ENCODE assay signal across 12 cellular contexts in the genomic region with DNA sequence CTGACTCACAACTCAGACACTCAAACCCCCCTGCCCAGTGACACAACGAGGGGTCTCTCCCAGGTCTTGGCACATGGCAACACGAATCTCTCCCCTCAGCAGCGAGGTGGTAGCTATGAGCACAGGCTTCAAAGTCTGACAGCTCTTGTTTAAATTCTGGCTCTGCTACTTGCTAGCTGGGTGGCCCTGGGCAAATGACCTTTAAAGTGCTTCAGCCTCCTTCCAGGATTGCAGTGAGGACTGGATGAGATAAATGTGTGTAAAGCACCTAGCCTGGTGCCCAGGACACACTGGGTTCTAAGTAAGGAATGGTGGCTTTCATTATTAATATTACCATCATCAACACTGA. TPM values are rescaled to one million over a fixed set of nuclear protein-coding genes. Genes with fewer than 3 reads are reported as not detected.
DNase-seq lines count a peak whose midpoint lies in the region; ATAC-seq and TF ChIP-seq lines count a peak whose summit lies in the region.
"Had no signal": no experiment of that assay in that cellular context is flagged by ENCODE, and none has a peak within 500 bp of the region (broad histone marks: within the 10 kb centered on the region; RNA-seq: fewer than 3 reads in every experiment).

No MANE protein-coding gene starts in this region.

- peaks cover 21 to 66% (median 31%) of the 10 kb centered on the region in 4 donors for H3K36me3 ChIP-seq in upper lobe of left lung

- peaks cover 9% of the 10 kb centered on the region for H3K4me1 Mint-ChIP-seq in activated naive CD8-positive, alpha-beta T cell treated with anti-CD3 and anti-CD28 coated beads for 36 hours
- peaks cover 10% of the 10 kb centered on the region for H3K4me1 Mint-ChIP-seq in activated naive CD8-positive, alpha-beta T cell treated with anti-CD3 and anti-CD28 coated beads, Interleukin-2, amount 50 U/mL, for 24 hours
- H3K4me1 Mint-ChIP-seq in dendritic cell treated with granulocyte-macrophage colony-stimulating factor and Interleukin-4, amounts not matched to agents 40 ng/mL and 50 ng/mL, for 4 days (ENCODE audit: low read depth) = peaks cover 85% of the 10 kb centered on the region
- H3K4me1 Mint-ChIP-seq in neural crest cell = no peaks in the 10 kb centered on the region

- no peak for TF ChIP-seq POLR2A in upper lobe of left lung (IDR thresholded peaks at IDR 0.05)

- no peak for ATAC-seq in activated naive CD8-positive, alpha-beta T cell treated with anti-CD3 and anti-CD28 coated beads, Interleukin-2, amount 50 U/mL, for 24 hours
- ATAC-seq in upper lobe of left lung (ENCODE audit: low FRiP score in 2 of 2) = no peak
- no peak for ATAC-seq in GM21381 (IDR thresholded peaks at IDR 0.05; ENCODE audit: unreplicated experiment)
- ATAC-seq in HG03469 (IDR thresholded peaks at IDR 0.05; ENCODE audit: unreplicated experiment) = no peak
- ATAC-seq: naive thymus-derived CD4-positive, alpha-beta T cell had no signal

- H3K4me1 ChIP-seq in upper lobe of left lung = peaks cover 19 to 39% (median 29%) of the 10 kb centered on the region in 4 donors

- H3K36me3 Mint-ChIP-seq in activated naive CD8-positive, alpha-beta T cell treated with anti-CD3 and anti-CD28 coated beads for 36 hours = peaks cover 8% of the 10 kb centered on the region
- H3K36me3 Mint-ChIP-seq in activated naive CD8-positive, alpha-beta T cell treated with anti-CD3 and anti-CD28 coated beads, Interleukin-2, amount 50 U/mL, for 24 hours (ENCODE audit: low read depth) = peaks cover 15% of the 10 kb centered on the region
- peaks cover 52% of the 10 kb centered on the region for H3K36me3 Mint-ChIP-seq in dendritic cell treated with granulocyte-macrophage colony-stimulating factor and Interleukin-4, amounts not matched to agents 40 ng/mL and 50 ng/mL, for 4 days (ENCODE audit: low read depth)
- H3K36me3 Mint-ChIP-seq in neural crest cell (ENCODE audit: low read depth) = peaks cover 6% of the 10 kb centered on the region

- peak overlapping the region; percentile 7 for H3K27ac Mint-ChIP-seq in activated naive CD8-positive, alpha-beta T cell treated with anti-CD3 and anti-CD28 coated beads for 36 hours
- no peak overlapping the region for H3K27ac Mint-ChIP-seq in activated naive CD8-positive, alpha-beta T cell treated with anti-CD3 and anti-CD28 coated beads, Interleukin-2, amount 50 U/mL, for 24 hours
- peak overlapping the region; percentile 89 for H3K27ac Mint-ChIP-seq in dendritic cell treated with granulocyte-macrophage colony-stimulating factor and Interleukin-4, amounts not matched to agents 40 ng/mL and 50 ng/mL, for 4 days
- H3K27ac Mint-ChIP-seq in neural crest cell (ENCODE audit: unreplicated experiment) = peak overlapping the region; percentile 64

- WGBS in upper lobe of left lung, 2 donors = 62 to 69% methylated on average over 2 to 3 of the region's 3 CpGs

- no peaks in the 10 kb centered on the region for H3K27me3 Mint-ChIP-seq in activated naive CD8-positive, alpha-beta T cell treated with anti-CD3 and anti-CD28 coated beads for 36 hours
- H3K27me3 Mint-ChIP-seq in activated naive CD8-positive, alpha-beta T cell treated with anti-CD3 and anti-CD28 coated beads, Interleukin-2, amount 50 U/mL, for 24 hours = no peaks in the 10 kb centered on the region
- no peaks in the 10 kb centered on the region for H3K27me3 Mint-ChIP-seq in dendritic cell treated with granulocyte-macrophage colony-stimulating factor and Interleukin-4, amounts not matched to agents 40 ng/mL and 50 ng/mL, for 4 days
- H3K27me3 Mint-ChIP-seq in neural crest cell (ENCODE audit: low read depth) = no peaks in the 10 kb centered on the region
- H3K27me3 Mint-ChIP-seq: naive thymus-derived CD4-positive, alpha-beta T cell had no signal

- DNase-seq in activated naive CD8-positive, alpha-beta T cell treated with anti-CD3 and anti-CD28 coated beads for 36 hours = no peak
- no peak for DNase-seq in activated naive CD8-positive, alpha-beta T cell treated with anti-CD3 and anti-CD28 coated beads, Interleukin-2, amount 50 U/mL, for 24 hours
- DNase-seq in neural crest cell (ENCODE audit: low read depth, low spot score) = no peak
- DNase-seq in upper lobe of left lung = no peak
- DNase-seq in T-helper 9 cell = no peak
- DNase-seq: activated naive CD4-positive, alpha-beta T cell treated with anti-CD3 and anti-CD28 coated beads, Interleukin-2, amount 50 U/mL, for 16 hours; naive thymus-derived CD4-positive, alpha-beta T cell; NCI-H1930; SHP77 treated with DMSO at 0.1 percent for 48 hours had no signal

- no peaks in the 10 kb centered on the region for H3K9me3 Mint-ChIP-seq in activated naive CD8-positive, alpha-beta T cell treated with anti-CD3 and anti-CD28 coated beads for 36 hours
- H3K9me3 Mint-ChIP-seq in activated naive CD8-positive, alpha-beta T cell treated with anti-CD3 and anti-CD28 coated beads, Interleukin-2, amount 50 U/mL, for 24 hours = no peaks in the 10 kb centered on the region
- no peaks in the 10 kb centered on the region for H3K9me3 Mint-ChIP-seq in dendritic cell treated with granulocyte-macrophage colony-stimulating factor and Interleukin-4, amounts not matched to agents 40 ng/mL and 50 ng/mL, for 4 days
- no peaks in the 10 kb centered on the region for H3K9me3 Mint-ChIP-seq in neural crest cell
- H3K9me3 Mint-ChIP-seq: naive thymus-derived CD4-positive, alpha-beta T cell had no signal

- intact Hi-C loops in dendritic cell treated with granulocyte-macrophage colony-stimulating factor and Interleukin-4, amounts not matched to agents 40 ng/mL and 50 ng/mL, for 4 days (cut with micrococcal nuclease) = loop anchor here (1.0 kb wide), 1 partner anchor 10 kb away; no protein-coding TSS in a partner anchor

- peak overlapping the region; percentile 71 to 84 (median 79) for H3K27ac ChIP-seq in upper lobe of left lung

- no peaks in the 10 kb centered on the region for H3K27me3 ChIP-seq in upper lobe of left lung

- no peak overlapping the region for H3K4me3 Mint-ChIP-seq in activated naive CD8-positive, alpha-beta T cell treated with anti-CD3 and anti-CD28 coated beads for 36 hours
- no peak overlapping the region for H3K4me3 Mint-ChIP-seq in activated naive CD8-positive, alpha-beta T cell treated with anti-CD3 and anti-CD28 coated beads, Interleukin-2, amount 50 U/mL, for 24 hours
- no peak overlapping the region for H3K4me3 Mint-ChIP-seq in dendritic cell treated with granulocyte-macrophage colony-stimulating factor and Interleukin-4, amounts not matched to agents 40 ng/mL and 50 ng/mL, for 4 days
- no peak overlapping the region for H3K4me3 Mint-ChIP-seq in neural crest cell
- H3K4me3 Mint-ChIP-seq: naive thymus-derived CD4-positive, alpha-beta T cell had no signal

- no peak for TF ChIP-seq EP300 in upper lobe of left lung (IDR thresholded peaks at IDR 0.05)

- H3K4me3 ChIP-seq in upper lobe of left lung = no peak overlapping the region

- H3K9me3 ChIP-seq in upper lobe of left lung = no peaks in the 10 kb centered on the region

- TF ChIP-seq CTCF in neural crest cell (conservative IDR thresholded peaks at IDR 0.05) = no peak
- no peak for TF ChIP-seq CTCF in upper lobe of left lung (IDR thresholded peaks at IDR 0.05)

RNA-seq across cellular contexts. Expression of a gene that starts 23.2 kb away (rescaled TPM):
- total RNA-seq in activated naive CD8-positive, alpha-beta T cell treated with anti-CD3 and anti-CD28 coated beads for 36 hours = under 1 TPM in 1 of 2 experiments, not detected in 1; 0.27 TPM
- total RNA-seq in neural crest cell (0.45 and 0.77 TPM in 2 replicates), upper lobe of left lung (100 to 1,000 TPM in 3 of 6 donors, 10 to 100 TPM in 3; 52.7 to 201 (median 98.9) TPM)

RNA-seq across cellular contexts. Expression of a gene that starts 56.0 kb away (rescaled TPM):
- total RNA-seq in activated naive CD8-positive, alpha-beta T cell treated with anti-CD3 and anti-CD28 coated beads for 36 hours = 10 to 100 TPM; 16.2 to 20.8 TPM
- total RNA-seq in neural crest cell = 29.8 and 31.6 TPM in 2 replicates
- total RNA-seq in upper lobe of left lung = 10 to 100 TPM; 19.6 to 46.1 (median 28.9) TPM

Comparison
In these comparisons a context has a peak if more than half of its experiments do, and no peak if none do; other contexts are left out.
1. RNA of a gene that starts 23.2 kb away (total RNA-seq): 52.7 to 201 TPM in upper lobe of left lung; 0.45 to 0.77 TPM in neural crest cell and 0.27 TPM in activated naive CD8-positive, alpha-beta T cell treated with anti-CD3 and anti-CD28 coated beads for 36 hours; every median in the first group is over 10 times any median in the second.